ENCODE assay signal across 21 cellular contexts in the genomic region with DNA sequence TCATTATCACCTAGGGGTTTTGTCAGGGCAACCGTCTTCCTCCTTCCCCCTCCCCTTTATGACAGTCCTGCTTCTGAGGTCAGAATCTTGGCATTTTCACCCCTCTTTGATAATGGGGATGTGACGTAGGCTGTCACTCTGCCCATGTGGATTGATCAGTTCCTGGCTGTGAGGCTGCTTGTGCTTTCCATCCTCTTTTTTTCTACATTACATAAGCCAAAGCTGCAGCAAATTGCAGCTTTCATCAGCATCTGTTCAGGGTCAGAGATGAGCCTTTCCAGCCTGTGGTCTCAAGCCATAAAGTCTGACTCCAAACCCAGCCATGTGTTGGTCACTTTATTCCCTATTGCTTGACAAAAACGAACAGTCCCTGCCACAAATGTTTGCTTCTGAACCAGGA.
DNase-seq lines count a peak whose midpoint lies in the region; ATAC-seq and TF ChIP-seq lines count a peak whose summit lies in the region.
"Had no signal": no experiment of that assay in that cellular context is flagged by ENCODE, and none has a peak within 500 bp of the region (broad histone marks: within the 10 kb centered on the region; RNA-seq: fewer than 3 reads in every experiment).

No MANE protein-coding gene starts in this region.

- WGBS in mesendoderm (ENCODE audit: extremely low coverage, insufficient coverage, low lambda C conversion rate), result no CpG with 5 or more reads among the region's 3 CpGs
- 10% methylated on average over 3 of the region's 3 CpGs for WGBS in smooth muscle cell (ENCODE audit: low lambda C conversion rate)

- H4K20me1 ChIP-seq in smooth muscle cell (ENCODE audit: low read depth), result no peaks in the 10 kb centered on the region

- H2AK5ac ChIP-seq in mesendoderm (ENCODE audit: low read length), result no peak overlapping the region

- H3K4me2 ChIP-seq in mesendoderm (ENCODE audit: low read length), result no peak overlapping the region
- H3K4me2 ChIP-seq in smooth muscle cell, result peak overlapping the region; percentile 50

- H3K27ac Mint-ChIP-seq in brain, result peak overlapping the region; percentile 4 to 46 (median 26)
- H3K27ac Mint-ChIP-seq: activated CD8-positive, alpha-beta T cell treated with anti-CD3 and anti-CD28 coated beads for 36 hours; immature natural killer cell; stimulated activated naive CD8-positive, alpha-beta T cell treated with anti-CD3 and anti-CD28 coated beads, Interleukin-15, Interleukin-2, amounts not matched to agents 100 ng/mL and 50 ng/mL, for 24 hours had no signal

- H3K79me2 ChIP-seq in mesendoderm (ENCODE audit: control insufficient read depth, insufficient read depth, low read length) (no peaks in the 10 kb centered on the region), smooth muscle cell (ENCODE audit: low read depth) (no peaks in the 10 kb centered on the region)

- ATAC-seq in left colon, result no peak
- ATAC-seq: activated CD8-positive, alpha-beta T cell treated with anti-CD3 and anti-CD28 coated beads for 36 hours; left ventricle myocardium superior had no signal

- H2AFZ ChIP-seq in smooth muscle cell (ENCODE audit: low read depth), result peak overlapping the region; percentile 8

- H2BK5ac ChIP-seq in mesendoderm (ENCODE audit: low read length), result no peak overlapping the region

- no peak overlapping the region for H2BK120ac ChIP-seq in mesendoderm (ENCODE audit: low read depth, low read length)

- peaks cover 16% of the 10 kb centered on the region for H3K4me1 Mint-ChIP-seq in brain
- H3K4me1 Mint-ChIP-seq: immature natural killer cell had no signal

- no peak overlapping the region for H3K9ac ChIP-seq in mesendoderm (ENCODE audit: low read length)
- no peak overlapping the region for H3K9ac ChIP-seq in smooth muscle cell (ENCODE audit: low read depth)

- H2BK15ac ChIP-seq in mesendoderm (replicated peaks; ENCODE audit: low read depth), result no peak overlapping the region

- no peaks in the 10 kb centered on the region for H3K9me3 ChIP-seq in smooth muscle cell (replicated peaks; ENCODE audit: low read depth)
- H3K9me3 ChIP-seq: BE2C, neutrophil, tibial artery had no signal

- no peak overlapping the region for H3K4me3 ChIP-seq in mesendoderm (ENCODE audit: low read length)
- no peak overlapping the region for H3K4me3 ChIP-seq in smooth muscle cell
- H3K4me3 ChIP-seq: tibial artery had no signal

- TF ChIP-seq CTCF in brain (conservative IDR thresholded peaks at IDR 0.05), result no peak
- no peak for TF ChIP-seq CTCF in smooth muscle cell (IDR thresholded peaks at IDR 0.05; ENCODE audit: borderline replicate concordance, insufficient read depth, poor library complexity, severe bottlenecking)

- H3K23ac ChIP-seq in mesendoderm (ENCODE audit: low read length), result no peak overlapping the region

- no peaks in the 10 kb centered on the region for H3K27me3 Mint-ChIP-seq in brain
- H3K27me3 Mint-ChIP-seq: activated CD8-positive, alpha-beta T cell treated with anti-CD3 and anti-CD28 coated beads for 36 hours; stimulated activated naive CD8-positive, alpha-beta T cell treated with anti-CD3 and anti-CD28 coated beads, Interleukin-15, Interleukin-2, amounts not matched to agents 100 ng/mL and 50 ng/mL, for 24 hours had no signal

- H3F3A ChIP-seq in smooth muscle cell (ENCODE audit: low read depth), result no peaks in the 10 kb centered on the region

- intact Hi-C loops in left colon (cut with DNase I, micrococcal nuclease), result no loop called here

- H3K4me1 ChIP-seq in mesendoderm (ENCODE audit: control insufficient read depth, low read depth, low read length) (peaks cover 3% of the 10 kb centered on the region), smooth muscle cell (ENCODE audit: low read depth) (peaks cover 4% of the 10 kb centered on the region)
- H3K4me1 ChIP-seq: BE2C, tibial artery had no signal

- DNase-seq in NCI-H524 (lab: John Stamatoyannopoulos, UW) (peak; percentile 5 to 33), NCI-H524 treated with DMSO at 0.1 percent for 48 hours (lab: John Stamatoyannopoulos, UW) (no peak), mesendoderm (peak; percentile 81), smooth muscle cell (lab: John Stamatoyannopoulos, UW; ENCODE audit: unreplicated experiment) (no peak), left colon (no peak), CD1c-positive myeloid dendritic cell (ENCODE audit: extremely low spot score) (no peak)
- no peak for DNase-seq in activated CD8-positive, alpha-beta memory T cell treated with anti-CD3 and anti-CD28 coated beads, Interleukin-2, amount 50 U/mL, for 4 hours
- DNase-seq: activated CD4-positive, CD25-positive, alpha-beta regulatory T cell treated with anti-CD3 and anti-CD28 coated beads, Interleukin-2, amount 50 U/mL, for 72 hours; activated CD8-positive, alpha-beta T cell treated with anti-CD3 and anti-CD28 coated beads for 36 hours; activated T-cell treated with anti-CD3 and anti-CD28 coated beads, Interleukin-2, amount 50 U/mL, for 1 hour; BE2C; immature natural killer cell; IMR-90; left ventricle myocardium superior; NCI-H526 treated with DMSO at 0.1 percent for 48 hours; OCI-M1; stimulated activated CD4-positive, alpha-beta T cell treated with anti-CD3 and anti-CD28 coated beads, Interleukin-4, amount 100 ng/mL, for 24 hours; tibial artery had no signal

- no peak overlapping the region for H3K4ac ChIP-seq in mesendoderm (ENCODE audit: low read depth, low read length)

- no peak overlapping the region for H4K8ac ChIP-seq in mesendoderm (ENCODE audit: low read depth, low read length)

- peak overlapping the region; percentile 68 for H3K56ac ChIP-seq in mesendoderm (ENCODE audit: low read length)

- H3K79me1 ChIP-seq in mesendoderm (ENCODE audit: low read length), result no peaks in the 10 kb centered on the region

- H3K36me3 ChIP-seq in mesendoderm (ENCODE audit: control insufficient read depth, insufficient read depth, low read length) (no peaks in the 10 kb centered on the region), smooth muscle cell (ENCODE audit: low read depth) (no peaks in the 10 kb centered on the region)
- H3K36me3 ChIP-seq: BE2C, neutrophil, tibial artery had no signal

- H3K18ac ChIP-seq in mesendoderm (ENCODE audit: low read length), result no peak overlapping the region

- no peaks in the 10 kb centered on the region for H3K9me3 Mint-ChIP-seq in brain
- H3K9me3 Mint-ChIP-seq: stimulated activated naive CD8-positive, alpha-beta T cell treated with anti-CD3 and anti-CD28 coated beads, Interleukin-15, Interleukin-2, amounts not matched to agents 100 ng/mL and 50 ng/mL, for 24 hours had no signal

- H3K36me3 Mint-ChIP-seq in brain, result no peaks in the 10 kb centered on the region
- H3K36me3 Mint-ChIP-seq: immature natural killer cell had no signal

- H3K27me3 ChIP-seq in mesendoderm (ENCODE audit: insufficient read depth, low read length, poor library complexity), result no peaks in the 10 kb centered on the region
- no peaks in the 10 kb centered on the region for H3K27me3 ChIP-seq in smooth muscle cell (ENCODE audit: low read depth)
- H3K27me3 ChIP-seq: BE2C, neutrophil, tibial artery had no signal

- H3K4me3 Mint-ChIP-seq in brain, result peak overlapping the region in 1 of 5 experiments; percentile 2
- H3K4me3 Mint-ChIP-seq: activated CD8-positive, alpha-beta T cell treated with anti-CD3 and anti-CD28 coated beads for 36 hours; immature natural killer cell; stimulated activated naive CD8-positive, alpha-beta T cell treated with anti-CD3 and anti-CD28 coated beads, Interleukin-15, Interleukin-2, amounts not matched to agents 100 ng/mL and 50 ng/mL, for 24 hours had no signal

- H4K5ac ChIP-seq in mesendoderm (ENCODE audit: low read length), result no peak overlapping the region

- H3K27ac ChIP-seq in mesendoderm (ENCODE audit: low read depth, low read length), result no peak overlapping the region
- peak overlapping the region; percentile 65 for H3K27ac ChIP-seq in smooth muscle cell (ENCODE audit: low read depth)
- H3K27ac ChIP-seq: neutrophil, tibial artery had no signal

Comparison
In these comparisons a context has a peak if more than half of its experiments do, and no peak if none do; other contexts are left out.
1. DNase-seq: peak in NCI-H524 (2 of 2) and mesendoderm (single experiment); none in NCI-H524 treated with DMSO at 0.1 percent for 48 hours (single experiment), smooth muscle cell (single experiment), left colon (0 of 2), CD1c-positive myeloid dendritic cell (single experiment) and activated CD8-positive, alpha-beta memory T cell treated with anti-CD3 and anti-CD28 coated beads, Interleukin-2, amount 50 U/mL, for 4 hours (single experiment).